ENCODE assay signal across 16 cellular contexts in the genomic region with DNA sequence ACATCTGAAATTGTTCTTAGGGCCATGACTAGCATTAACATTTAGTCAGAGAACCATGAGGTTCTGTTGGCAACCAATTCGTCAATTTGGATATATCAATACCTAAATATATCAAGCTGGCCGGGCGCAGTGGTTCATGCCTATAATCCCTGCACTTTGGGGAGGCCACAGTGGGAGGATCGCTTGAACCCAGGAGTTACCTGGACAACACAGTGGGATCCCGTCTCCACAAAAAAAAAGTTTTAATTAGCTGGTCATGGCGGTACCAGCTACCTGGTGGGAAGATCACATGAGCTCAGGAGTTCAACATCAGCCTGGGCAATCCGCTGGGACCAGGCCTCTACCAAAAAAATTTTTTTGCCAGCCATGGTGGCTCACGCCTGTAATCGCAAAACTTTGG. TPM values are rescaled to one million over a fixed set of nuclear protein-coding genes. Genes with fewer than 3 reads are reported as not detected.
DNase-seq lines count a peak whose midpoint lies in the region; ATAC-seq, FAIRE-seq and TF ChIP-seq lines count a peak whose summit lies in the region.
"Had no signal": no experiment of that assay in that cellular context is flagged by ENCODE, and none has a peak within 500 bp of the region (broad histone marks: within the 10 kb centered on the region; RNA-seq: fewer than 3 reads in every experiment).

No MANE protein-coding gene starts in this region.

- no peak for TF ChIP-seq EP300 in A549 (IDR thresholded peaks at IDR 0.05)

- no peak overlapping the region for H3K4me3 ChIP-seq in A549
- no peak overlapping the region for H3K4me3 ChIP-seq in HEK293 (ENCODE audit: low read depth, low read length)
- H3K4me3 ChIP-seq in coronary artery = peak overlapping the region; percentile 55
- H3K4me3 ChIP-seq in parathyroid adenoma (ENCODE audit: low read depth, low read length) = no peak overlapping the region

- peak overlapping the region; percentile 38 for H3K4me2 ChIP-seq in A549
- no peak overlapping the region for H3K4me2 ChIP-seq in parathyroid adenoma (ENCODE audit: low read length)

- 92% methylated on average over 9 of the region's 9 CpGs for WGBS in A549 (ENCODE audit: missing lambda C conversion rate)

- no peak for TF ChIP-seq RAD21 in A549 (conservative IDR thresholded peaks at IDR 0.05 in 1 of 2, IDR thresholded peaks at IDR 0.05 in 1 of 2)

- FAIRE-seq in A549 (lab: Jason Lieb, UNC) = no peak

- TF ChIP-seq POLR2A in A549 (IDR thresholded peaks at IDR 0.05; ENCODE audit: low read length) = no peak

- peaks cover 16 to 37% of the 10 kb centered on the region in 2 experiments; a peak in 2 of 3 replicates for H3K36me3 ChIP-seq in HEK293 (ENCODE audit: control insufficient read depth in 2 of 2, insufficient read depth in 1 of 2, low read length in 2 of 2)
- H3K36me3 ChIP-seq in parathyroid adenoma (ENCODE audit: control insufficient read depth, insufficient read depth, low read length) = no peaks in the 10 kb centered on the region

- H3K27ac ChIP-seq in A549 = no peak overlapping the region
- H3K27ac ChIP-seq in HEK293 (ENCODE audit: extremely low read depth, low read depth, low read length) = peak overlapping the region; percentile 75
- H3K27ac ChIP-seq in coronary artery = peak overlapping the region; percentile 45 to 58
- H3K27ac ChIP-seq in parathyroid adenoma = peak overlapping the region; percentile 40

- no peak overlapping the region for H3K9ac ChIP-seq in parathyroid adenoma

- no peaks in the 10 kb centered on the region for H3K27me3 ChIP-seq in parathyroid adenoma (ENCODE audit: control insufficient read depth, insufficient read depth, low read length)

- DNase-seq in A549 (ENCODE audit: low read depth in 1 of 2, low spot score in 1 of 2) (no peak), coronary artery (ENCODE audit: low spot score) (no peak), NCI-H128 (lab: John Stamatoyannopoulos, UW; ENCODE audit: unreplicated experiment) (no peak), cerebellum (ENCODE audit: low spot score) (no peak)
- DNase-seq: activated naive CD8-positive, alpha-beta T cell treated with anti-CD3 and anti-CD28 coated beads, Interleukin-2, amount 10 ng/mL, durations not matched to agents 7 days and 5 days; cortex of kidney; DND-41; islet precursor cell; NCI-H187 treated with DMSO at 0.1 percent for 48 hours; NCI-H526; stimulated activated CD4-positive, alpha-beta T cell treated with anti-CD3 and anti-CD28 coated beads, Interleukin-15, amount 100 ng/mL, for 24 hours; stimulated activated CD8-positive, alpha-beta memory T cell treated with anti-CD3 and anti-CD28 coated beads, Interleukin-4, amount 100 ng/mL, for 48 hours had no signal

- CTCF ChIA-PET in A549 (lab: Yijun Ruan, JAX) = interaction anchor here (0.5 to 13.0 kb wide), 9 partner anchors 10 to 98 kb away, joined by 3 to 115 read pairs (median 4); no protein-coding TSS in a partner anchor
- CTCF ChIA-PET in HEK293 (lab: Yijun Ruan, JAX) = interaction anchor here (0.5 to 5.3 kb wide), 4 partner anchors 15 to 29 kb away, joined by 3 to 40 read pairs (median 4); no protein-coding TSS in a partner anchor

- ATAC-seq in A549 = no peak
- ATAC-seq in activated CD4-positive, CD25-positive, alpha-beta regulatory T cell treated with anti-CD3 and anti-CD28 coated beads, Interleukin-2, amount 50 U/mL, for 24 hours = no peak
- ATAC-seq in HG03521 (IDR thresholded peaks at IDR 0.05; ENCODE audit: unreplicated experiment) = no peak

- H2AFZ ChIP-seq in parathyroid adenoma = no peak overlapping the region

- POLR2A ChIA-PET in A549 (lab: Yijun Ruan, JAX) (interaction anchor here (0.5 to 2.4 kb wide), 2 partner anchors 8 to 25 kb away, joined by 3 to 14 read pairs; partner anchors contain the start of gene YWHAE), HEK293 (lab: Yijun Ruan, JAX) (interaction anchor here (1.0 to 3.1 kb wide), 7 partner anchors 8 to 125 kb away, joined by 3 to 25 read pairs (median 4); partner anchors contain the start of genes INPP5K and YWHAE)

- no peak for TF ChIP-seq CTCF in A549 (IDR thresholded peaks at IDR 0.05)
- TF ChIP-seq CTCF in HEK293 (tag by site-specific recombination; IDR thresholded peaks at IDR 0.05) = no peak
- no peak for TF ChIP-seq CTCF in coronary artery (IDR thresholded peaks at IDR 0.05)
- no peak for TF ChIP-seq CTCF in parathyroid adenoma (IDR thresholded peaks at IDR 0.05)

- no peaks in the 10 kb centered on the region for H3K9me3 ChIP-seq in A549
- no peaks in the 10 kb centered on the region for H3K9me3 ChIP-seq in HEK293 (ENCODE audit: control insufficient read depth, insufficient read depth, low read depth, low read length)
- no peaks in the 10 kb centered on the region for H3K9me3 ChIP-seq in parathyroid adenoma (ENCODE audit: control insufficient read depth, low read length)

- peaks cover 83% of the 10 kb centered on the region for H3K79me2 ChIP-seq in parathyroid adenoma

- H3K4me1 ChIP-seq in A549 = peaks cover 85% of the 10 kb centered on the region
- H3K4me1 ChIP-seq in HEK293 (ENCODE audit: control insufficient read depth, insufficient read depth, low read length) = peaks cover 61% of the 10 kb centered on the region
- peaks cover 30% of the 10 kb centered on the region for H3K4me1 ChIP-seq in parathyroid adenoma

TF ChIP-seq in A549, 52 proteins besides CTCF, POLR2A, EP300 and RAD21:
- TF ChIP-seq NR3C1 (IDR thresholded peaks at IDR 0.05) (no peak), RNF2 (IDR thresholded peaks at IDR 0.05; ENCODE audit: borderline replicate concordance, low read depth) (no peak)

TF ChIP-seq in HEK293, 187 proteins besides CTCF, POLR2A, EP300 and RAD21:
- peak; percentile 85; the same call in 1 of the 2 replicates for TF ChIP-seq ZNF121 (tag by site-specific recombination; IDR thresholded peaks at IDR 0.05)
- no peak for TF ChIP-seq ZNF114 (tag by site-specific recombination; IDR thresholded peaks at IDR 0.05)
- peak; percentile 77 for TF ChIP-seq ZIC2 (tag by site-specific recombination; IDR thresholded peaks at IDR 0.05)

RNA-seq across cellular contexts. Expression of gene YWHAE, which starts 8.4 kb away (rescaled TPM):
- polyA plus RNA-seq in A549 (2011; rRNA removed) = 1,017 and 1,284 TPM in 2 replicates
- 663 and 976 TPM in 2 replicates for polyA plus RNA-seq in A549 (2012; cell fraction: cytosol; rRNA removed)
- polyA plus RNA-seq in A549 (2012; cell fraction: nucleus; rRNA removed) = 278 and 353 TPM in 2 replicates
- polyA plus RNA-seq in A549 (2017; fragmentation: RNase III; extraction: RNeasy Plus Mini Kit Qiagen cat#74134 plus additional on column Dnase treatment) = 1,548 to 1,575 TPM (median 1,561 TPM) in 3 replicates
- 571 and 643 TPM in 2 replicates for polyA minus RNA-seq in A549 (2011; rRNA and poly(A)+ RNA removed)
- 379 TPM for total RNA-seq in cerebellum

Comparison
In these comparisons a context has a peak if more than half of its experiments do, and no peak if none do; other contexts are left out.
1. H3K27ac ChIP-seq: peak in HEK293 (single experiment), coronary artery (2 of 2) and parathyroid adenoma (single experiment); none in A549 (0 of 2).